Comparison of ENCODE assay signal across 8 cellular contexts in genomic region chr1:201022178-201022823, GRCh38. TPM values are rescaled to one million over a fixed set of nuclear protein-coding genes. Genes with fewer than 3 reads are reported as not detected.
DNase-seq lines count a peak whose midpoint lies in the region; ATAC-seq, FAIRE-seq and TF ChIP-seq lines count a peak whose summit lies in the region.

No MANE protein-coding gene starts in this region.

- H3K4me3 ChIP-seq in heart left ventricle (peak overlapping the region in 10 of 12 donors; percentile 51 to 75 (median 60)), right atrium auricular region (peak overlapping the region in 1 of 2 donors; percentile 61), astrocyte (ENCODE audit: insufficient read depth, low read depth, low read length) (peak overlapping the region; percentile 46), mesenchymal stem cell (ENCODE audit: insufficient read depth in 1 of 2, low read depth in 1 of 2, low read length in 2 of 2) (peak overlapping the region; percentile 67 to 79), upper lobe of left lung (peak overlapping the region; percentile 15 to 69 (median 62)), pancreas (peak overlapping the region in 1 of 4 donors; percentile 60)

- peak overlapping the region in 1 of 2 experiments; percentile 73 for H3K23ac ChIP-seq in mesenchymal stem cell (ENCODE audit: low read length in 2 of 2)

- H4K20me1 ChIP-seq in astrocyte (ENCODE audit: insufficient read depth, low read length) = no peaks in the 10 kb centered on the region

- 82 to 96% (median 89%) methylated on average over 4 of the region's 4 CpGs for WGBS in heart left ventricle, 4 donors
- WGBS in mesenchymal stem cell = 83% methylated on average over 4 of the region's 4 CpGs
- WGBS in upper lobe of left lung, 2 donors = 41 to 82% methylated on average over 3 to 4 of the region's 4 CpGs
- 88 to 93% methylated on average over 4 of the region's 4 CpGs for WGBS in pancreas, 2 donors

- H3K27me3 ChIP-seq in heart left ventricle (peaks cover 0 to 3% (median 0%) of the 10 kb centered on the region in 9 donors), right atrium auricular region (no peaks in the 10 kb centered on the region), astrocyte (ENCODE audit: insufficient read depth, low read length) (no peaks in the 10 kb centered on the region), mesenchymal stem cell (ENCODE audit: control insufficient read depth in 1 of 2, insufficient read depth in 1 of 2, low read length in 2 of 2) (peaks cover 0 to 17% of the 10 kb centered on the region in 2 experiments), upper lobe of left lung (no peaks in the 10 kb centered on the region), pancreas (no peaks in the 10 kb centered on the region)

- no peaks in the 10 kb centered on the region for H3K79me2 ChIP-seq in astrocyte (ENCODE audit: insufficient read depth, low read length)

- no peak overlapping the region for H2BK15ac ChIP-seq in mesenchymal stem cell (ENCODE audit: low read depth, poor library complexity, severe bottlenecking)

- H3K27ac ChIP-seq in heart left ventricle = peak overlapping the region in 1 of 12 donors; percentile 83
- no peak overlapping the region for H3K27ac ChIP-seq in right atrium auricular region
- no peak overlapping the region for H3K27ac ChIP-seq in astrocyte (ENCODE audit: low read depth, low read length)
- H3K27ac ChIP-seq in mesenchymal stem cell (ENCODE audit: low read length, poor library complexity, severe bottlenecking) = no peak overlapping the region
- H3K27ac ChIP-seq in upper lobe of left lung = peak overlapping the region in 3 of 4 donors; percentile 48 to 87 (median 82)
- H3K27ac ChIP-seq in pancreas = no peak overlapping the region

- no peak for TF ChIP-seq CTCF in heart left ventricle (IDR thresholded peaks at IDR 0.05)
- TF ChIP-seq CTCF in right atrium auricular region (IDR thresholded peaks at IDR 0.05) = no peak
- TF ChIP-seq CTCF in astrocyte (IDR thresholded peaks at IDR 0.05; ENCODE audit: insufficient read depth, low read depth, low read length) = no peak
- TF ChIP-seq CTCF in upper lobe of left lung (IDR thresholded peaks at IDR 0.05) = no peak
- no peak for TF ChIP-seq CTCF in pancreas (IDR thresholded peaks at IDR 0.05)

- H4K91ac ChIP-seq in mesenchymal stem cell (ENCODE audit: low read length) = no peak overlapping the region

- TF ChIP-seq EP300 in upper lobe of left lung (IDR thresholded peaks at IDR 0.05) = no peak

- H2BK12ac ChIP-seq in mesenchymal stem cell (ENCODE audit: low read length in 2 of 2) = peak overlapping the region in 1 of 2 experiments; percentile 61

- peak overlapping the region; percentile 84 for H3K4me2 ChIP-seq in astrocyte (ENCODE audit: low read length)
- peak overlapping the region; percentile 99 for H3K4me2 ChIP-seq in mesenchymal stem cell (ENCODE audit: low read length, poor library complexity, severe bottlenecking)

- peak overlapping the region in 1 of 2 experiments; percentile 47 for H3K14ac ChIP-seq in mesenchymal stem cell (ENCODE audit: low read length in 2 of 2)

- H3K9me3 ChIP-seq in heart left ventricle (no peaks in the 10 kb centered on the region), right atrium auricular region (no peaks in the 10 kb centered on the region), astrocyte (ENCODE audit: insufficient read depth, low read depth, low read length) (no peaks in the 10 kb centered on the region), mesenchymal stem cell (ENCODE audit: control insufficient read depth, low read length) (no peaks in the 10 kb centered on the region), upper lobe of left lung (no peaks in the 10 kb centered on the region), pancreas (no peaks in the 10 kb centered on the region)

- no peak overlapping the region for H2BK120ac ChIP-seq in mesenchymal stem cell (ENCODE audit: low read depth, low read length)

- peaks cover 20% of the 10 kb centered on the region for H3K79me1 ChIP-seq in mesenchymal stem cell (replicated peaks; ENCODE audit: low read length, poor library complexity, severe bottlenecking)

- H2AFZ ChIP-seq in astrocyte (ENCODE audit: low read depth, low read length) (no peak overlapping the region), mesenchymal stem cell (ENCODE audit: low read depth, low read length) (no peak overlapping the region)

- H3K36me3 Mint-ChIP-seq in astrocyte (ENCODE audit: low read depth, unreplicated experiment) = no peaks in the 10 kb centered on the region

- H2AK5ac ChIP-seq in mesenchymal stem cell (ENCODE audit: low read length, severe bottlenecking) = peak overlapping the region; percentile 3

- no peaks in the 10 kb centered on the region for H3K9me3 Mint-ChIP-seq in astrocyte (ENCODE audit: unreplicated experiment)

- intact Hi-C loops in heart left ventricle (cut with DNase I) (loop anchor here in 1 of 10 donors (10.0 kb wide), 1 partner anchor 398 kb away; the partner anchor contains the start of gene KIF14), pancreas (cut with DNase I) (no loop called here)

- no peak overlapping the region for H3K27ac Mint-ChIP-seq in astrocyte (ENCODE audit: unreplicated experiment)

- no peak overlapping the region for H4K8ac ChIP-seq in mesenchymal stem cell (ENCODE audit: low read length)

- peaks cover 0 to 93% (median 19%) of the 10 kb centered on the region in 12 donors for H3K4me1 ChIP-seq in heart left ventricle
- peaks cover 4 to 38% of the 10 kb centered on the region in 2 donors for H3K4me1 ChIP-seq in right atrium auricular region
- peaks cover 22% of the 10 kb centered on the region for H3K4me1 ChIP-seq in astrocyte (ENCODE audit: insufficient read depth, low read length)
- H3K4me1 ChIP-seq in mesenchymal stem cell (ENCODE audit: control insufficient read depth, insufficient read depth, low read depth, low read length) = peaks cover 50% of the 10 kb centered on the region
- H3K4me1 ChIP-seq in upper lobe of left lung = peaks cover 62 to 90% (median 74%) of the 10 kb centered on the region in 4 donors
- peaks cover 0 to 4% (median 0%) of the 10 kb centered on the region in 3 donors for H3K4me1 ChIP-seq in pancreas

- FAIRE-seq in astrocyte (lab: Jason Lieb, UNC) = no peak
- no peak for FAIRE-seq in pancreas (lab: Jason Lieb, UNC)

- peaks cover 42% of the 10 kb centered on the region for H3K4me1 Mint-ChIP-seq in astrocyte (ENCODE audit: low read depth, unreplicated experiment)

- TF ChIP-seq POLR2A in heart left ventricle (IDR thresholded peaks at IDR 0.05) (no peak), upper lobe of left lung (IDR thresholded peaks at IDR 0.05) (no peak)

- H3K9ac ChIP-seq in astrocyte (ENCODE audit: low read length) = peak overlapping the region; percentile 59
- no peak overlapping the region for H3K9ac ChIP-seq in mesenchymal stem cell (ENCODE audit: low read length)

- no peak overlapping the region for H2BK5ac ChIP-seq in mesenchymal stem cell (ENCODE audit: low read depth, low read length, poor library complexity, severe bottlenecking)

- no peak for DNase-seq in heart left ventricle
- no peak for DNase-seq in right atrium auricular region (ENCODE audit: low spot score)
- DNase-seq in astrocyte (ENCODE audit: low read depth) = no peak
- no peak for DNase-seq in mesenchymal stem cell
- no peak for DNase-seq in upper lobe of left lung
- no peak for DNase-seq in activated effector memory CD4-positive, alpha-beta T cell treated with Interleukin-2 at 50 U/mL for 16 hours
- DNase-seq in pancreas = no peak

- H3K18ac ChIP-seq in mesenchymal stem cell (ENCODE audit: low read depth in 1 of 2, low read length in 2 of 2) = peak overlapping the region in 1 of 2 experiments; percentile 80

- H3K4me3 Mint-ChIP-seq in astrocyte (ENCODE audit: unreplicated experiment) = peak overlapping the region; percentile 88

- ATAC-seq in heart left ventricle (no peak), upper lobe of left lung (ENCODE audit: low FRiP score in 2 of 2) (no peak), GM18498 (IDR thresholded peaks at IDR 0.05; ENCODE audit: unreplicated experiment) (no peak), pancreas (no peak)

- H3K36me3 ChIP-seq in heart left ventricle (no peaks in the 10 kb centered on the region), right atrium auricular region (no peaks in the 10 kb centered on the region), astrocyte (ENCODE audit: insufficient read depth, low read length) (no peaks in the 10 kb centered on the region), mesenchymal stem cell (ENCODE audit: control insufficient read depth in 1 of 2, insufficient read depth in 2 of 2, low read depth in 1 of 2, low read length in 2 of 2) (no peaks in the 10 kb centered on the region), upper lobe of left lung (no peaks in the 10 kb centered on the region), pancreas (no peaks in the 10 kb centered on the region)

- H3K4ac ChIP-seq in mesenchymal stem cell (ENCODE audit: low read depth in 1 of 2, low read length in 2 of 2) = no peak overlapping the region

- peaks cover 8% of the 10 kb centered on the region for H3K27me3 Mint-ChIP-seq in astrocyte (ENCODE audit: low read depth, unreplicated experiment)

RNA-seq across cellular contexts. Expression of gene KIF21B, which starts 1.2 kb away (rescaled TPM):
- 1 to 10 TPM in 2 of 9 donors, under 1 TPM in 7; 0.21 to 3.6 (median 0.47) TPM for total RNA-seq in heart left ventricle
- under 1 TPM; 0.29 to 0.30 TPM for polyA plus RNA-seq in heart left ventricle
- 1 to 10 TPM in 1 of 2 donors, under 1 TPM in 1; 0.48 to 1.5 TPM for total RNA-seq in right atrium auricular region
- total RNA-seq in astrocyte = 4.7 and 5.6 TPM in 2 replicates
- 1.1 TPM for polyA plus RNA-seq in mesenchymal stem cell (2013, experiment 1 of 2)
- polyA plus RNA-seq in mesenchymal stem cell (2013, experiment 2 of 2) = 1.1 TPM
- total RNA-seq in upper lobe of left lung = 10 to 100 TPM in 1 of 6 donors, 1 to 10 TPM in 5; 3.6 to 18.9 (median 6.1) TPM
- total RNA-seq in pancreas = 1 to 10 TPM in 2 of 6 donors, under 1 TPM in 4; 0.51 to 2.5 (median 0.93) TPM
- polyA plus RNA-seq in pancreas = 1 to 10 TPM in 1 of 2 donors, under 1 TPM in 1; 0.84 to 1.0 TPM

Comparison
In these comparisons a context has a peak if more than half of its experiments do, and no peak if none do; other contexts are left out.
1. H3K27ac ChIP-seq: peak in upper lobe of left lung (3 of 4); none in right atrium auricular region (0 of 2), astrocyte (single experiment), mesenchymal stem cell (single experiment) and pancreas (0 of 4).